Comparison of ENCODE assay signal across 8 cellular contexts in the genomic region with DNA sequence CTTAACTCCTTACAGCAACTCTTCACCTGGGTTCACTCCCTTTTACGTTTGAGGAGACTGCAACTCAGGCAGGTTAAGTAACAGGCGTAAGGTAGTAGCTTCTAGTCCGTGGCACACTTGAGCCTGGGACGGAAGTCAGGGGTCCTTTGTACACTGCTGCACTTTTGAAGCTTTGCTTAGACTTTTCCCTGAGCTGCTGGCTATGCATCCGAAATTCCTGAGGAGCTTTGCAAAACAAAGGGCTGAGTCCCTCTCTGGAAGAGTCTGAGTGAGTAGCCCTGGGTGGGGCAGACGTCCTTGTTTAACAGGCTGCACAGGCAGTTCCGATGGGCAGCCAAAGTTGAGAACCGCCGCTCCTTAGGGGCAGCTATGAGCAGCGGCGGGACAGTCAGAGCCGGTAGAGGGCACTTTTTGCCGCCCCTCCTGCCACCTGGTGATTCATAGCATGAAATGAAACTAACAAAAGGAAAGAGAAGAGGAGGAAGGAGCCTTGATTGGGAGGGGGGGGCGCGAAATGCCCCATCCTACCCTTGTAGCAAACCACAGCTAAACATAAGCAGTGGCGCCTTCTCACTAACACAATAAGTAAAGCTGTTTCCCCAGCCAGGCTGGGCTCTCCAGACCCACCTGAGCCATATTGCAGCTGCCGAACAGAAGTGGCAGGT. TPM values are rescaled to one million over a fixed set of nuclear protein-coding genes. Genes with fewer than 3 reads are reported as not detected.
DNase-seq lines count a peak whose midpoint lies in the region; ATAC-seq and TF ChIP-seq lines count a peak whose summit lies in the region.

No MANE protein-coding gene starts in this region.

- H3K27ac Mint-ChIP-seq in neural crest cell (ENCODE audit: unreplicated experiment): peak overlapping the region; percentile 23

- peaks cover 16% of the 10 kb centered on the region for H3K36me3 Mint-ChIP-seq in activated T-cell treated with anti-CD3 and anti-CD28 coated beads, Interleukin-2, amount 50 U/mL, for 4 hours (ENCODE audit: insufficient read depth)
- H3K36me3 Mint-ChIP-seq in neural crest cell (ENCODE audit: low read depth): peaks cover 3% of the 10 kb centered on the region

- H3K27ac ChIP-seq in substantia nigra (ENCODE audit: low read depth, low read length, poor library complexity, severe bottlenecking): peak overlapping the region; percentile 98

- peak overlapping the region; percentile 81 for H3K4me3 ChIP-seq in fibroblast of mammary gland (ENCODE audit: control insufficient read depth, low read depth, low read length)

- peaks cover 64% of the 10 kb centered on the region for H3K4me1 Mint-ChIP-seq in activated T-cell treated with anti-CD3 and anti-CD28 coated beads, Interleukin-2, amount 50 U/mL, for 4 hours (ENCODE audit: low read depth)
- H3K4me1 Mint-ChIP-seq in neural crest cell: peaks cover 41% of the 10 kb centered on the region

- H3K4me3 Mint-ChIP-seq in activated T-cell treated with anti-CD3 and anti-CD28 coated beads, Interleukin-2, amount 50 U/mL, for 4 hours: peak overlapping the region; percentile 96
- H3K4me3 Mint-ChIP-seq in neural crest cell: peak overlapping the region; percentile 97

- ATAC-seq in HG02852 (IDR thresholded peaks at IDR 0.05; ENCODE audit: unreplicated experiment): peak; percentile 40
- ATAC-seq in activated T-cell treated with anti-CD3 and anti-CD28 coated beads, Interleukin-2, amount 50 U/mL, for 4 hours: peak; percentile 46 to 52

- TF ChIP-seq CTCF in fibroblast of mammary gland (conservative IDR thresholded peaks at IDR 0.05; ENCODE audit: control insufficient read depth, insufficient read depth, low read depth, low read length) (peak; percentile 10), neural crest cell (conservative IDR thresholded peaks at IDR 0.05) (no peak)

- DNase-seq in NCI-H2029 (lab: John Stamatoyannopoulos, UW) (peak; percentile 23), NCI-H2029 treated with DMSO at 0.1 percent for 48 hours (lab: John Stamatoyannopoulos, UW) (no peak), OCI-M1 (lab: John Stamatoyannopoulos, UW) (peak; percentile 89), fibroblast of mammary gland (ENCODE audit: low read depth) (peak; percentile 55), neural crest cell (ENCODE audit: low read depth, low spot score) (no peak), substantia nigra (lab: John Stamatoyannopoulos, UW) (peak in 27 of 49 donors; percentile 10 to 69 (median 34))
- peak; percentile 67 for DNase-seq in activated T-cell treated with anti-CD3 and anti-CD28 coated beads, Interleukin-2, amount 50 U/mL, for 4 hours

- peaks cover under 1% of the 10 kb centered on the region for H3K27me3 Mint-ChIP-seq in activated T-cell treated with anti-CD3 and anti-CD28 coated beads, Interleukin-2, amount 50 U/mL, for 4 hours (ENCODE audit: low read depth)
- peaks cover 10% of the 10 kb centered on the region for H3K27me3 Mint-ChIP-seq in neural crest cell (ENCODE audit: low read depth)

- no peaks in the 10 kb centered on the region for H3K9me3 Mint-ChIP-seq in activated T-cell treated with anti-CD3 and anti-CD28 coated beads, Interleukin-2, amount 50 U/mL, for 4 hours
- no peaks in the 10 kb centered on the region for H3K9me3 Mint-ChIP-seq in neural crest cell

RNA-seq across cellular contexts. Expression of gene TMEM109, which starts 1.4 kb away (rescaled TPM):
- 100 to 1,000 TPM; 184 to 216 (median 204) TPM for total RNA-seq in activated T-cell treated with anti-CD3 and anti-CD28 coated beads, Interleukin-2, amount 50 U/mL, for 4 hours
- total RNA-seq in neural crest cell: 64.4 and 65.6 TPM in 2 replicates

RNA-seq across cellular contexts. Expression of gene TMEM132A, which starts 8.9 kb away (rescaled TPM):
- total RNA-seq in activated T-cell treated with anti-CD3 and anti-CD28 coated beads, Interleukin-2, amount 50 U/mL, for 4 hours: 1 to 10 TPM in 2 of 3 donors, under 1 TPM in 1; 0.84 to 1.4 (median 1.4) TPM
- 195 and 216 TPM in 2 replicates for total RNA-seq in neural crest cell

RNA-seq across cellular contexts. Expression of gene PRPF19, which starts 9.0 kb away (rescaled TPM):
- 100 to 1,000 TPM; 297 to 335 (median 311) TPM for total RNA-seq in activated T-cell treated with anti-CD3 and anti-CD28 coated beads, Interleukin-2, amount 50 U/mL, for 4 hours
- 183 and 189 TPM in 2 replicates for total RNA-seq in neural crest cell

RNA-seq across cellular contexts. Expression of gene SLC15A3, which starts 36.6 kb away (rescaled TPM):
- 1 to 10 TPM; 3.8 to 6.1 (median 5.5) TPM for total RNA-seq in activated T-cell treated with anti-CD3 and anti-CD28 coated beads, Interleukin-2, amount 50 U/mL, for 4 hours
- 7.4 and 10.4 TPM in 2 replicates for total RNA-seq in neural crest cell

RNA-seq across cellular contexts. Expression of gene ZP1, which starts 48.0 kb away (rescaled TPM):
- total RNA-seq in activated T-cell treated with anti-CD3 and anti-CD28 coated beads, Interleukin-2, amount 50 U/mL, for 4 hours: not detected
- not detected in 2 replicates for total RNA-seq in neural crest cell

Comparison
In these comparisons a context has a peak if more than half of its experiments do, and no peak if none do; other contexts are left out.
1. DNase-seq: peak in NCI-H2029 (single experiment), OCI-M1 (single experiment), activated T-cell treated with anti-CD3 and anti-CD28 coated beads, Interleukin-2, amount 50 U/mL, for 4 hours (single experiment), fibroblast of mammary gland (single experiment) and substantia nigra (27 of 49); none in NCI-H2029 treated with DMSO at 0.1 percent for 48 hours (single experiment) and neural crest cell (single experiment).
2. RNA of gene TMEM132A, which starts 8.9 kb away (total RNA-seq): 195 to 216 TPM in neural crest cell; 0.84 to 1.4 TPM in activated T-cell treated with anti-CD3 and anti-CD28 coated beads, Interleukin-2, amount 50 U/mL, for 4 hours; every median in the first group is over 10 times any median in the second.